ENCODE assay signal across 11 cellular contexts in the genomic region with DNA sequence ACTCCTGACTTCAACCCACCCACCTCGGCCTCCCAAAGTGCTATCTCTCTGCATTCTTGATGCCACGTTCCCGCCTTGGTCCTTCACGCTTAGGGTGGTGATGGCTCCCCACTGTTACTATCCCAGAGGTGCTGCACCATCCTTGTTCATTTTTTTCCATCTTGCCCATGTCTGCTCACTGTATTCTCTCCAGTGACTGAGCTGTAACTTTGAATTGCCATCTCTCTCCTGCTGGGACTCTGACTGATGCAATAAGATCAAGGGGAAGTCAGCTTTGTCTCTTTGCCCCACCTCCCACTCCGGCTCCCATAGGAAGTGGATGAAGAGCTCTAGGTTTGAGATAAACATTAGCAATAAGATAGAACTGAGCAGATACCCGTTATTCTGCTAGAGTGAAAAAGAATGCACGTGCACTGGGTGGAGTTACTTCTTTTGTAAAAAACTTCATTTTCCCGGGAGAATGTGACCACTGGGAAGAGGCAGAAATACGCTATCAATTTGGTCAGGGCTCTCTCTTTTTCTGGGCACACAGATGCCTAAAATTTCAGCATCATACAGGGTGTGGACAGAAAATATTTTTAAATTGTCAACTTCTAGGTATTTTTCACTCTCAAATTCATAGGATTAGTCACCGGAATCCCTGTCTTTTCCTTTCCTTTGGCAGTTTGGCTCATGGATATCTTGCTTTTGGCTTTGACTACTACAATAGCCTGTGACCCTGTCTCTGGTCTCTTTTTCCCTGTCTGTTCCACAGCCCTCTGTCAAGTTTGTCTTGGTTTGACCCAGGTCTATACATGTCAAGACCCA.
A peak's percentile ranks its signal among the peaks of the same experiment; 100 is the strongest.
DNase-seq lines count a peak whose midpoint lies in the region; ATAC-seq and TF ChIP-seq lines count a peak whose summit lies in the region.
"Had no signal": no experiment of that assay in that cellular context is flagged by ENCODE, and none has a peak within 500 bp of the region (broad histone marks: within the 10 kb centered on the region; RNA-seq: fewer than 3 reads in every experiment).

No MANE protein-coding gene starts in this region.

- H3K27me3 Mint-ChIP-seq in HFFc6 (ENCODE audit: insufficient read depth): no peaks in the 10 kb centered on the region; the same call in 1 of the 2 replicates
- H3K27me3 Mint-ChIP-seq in activated CD8-positive, alpha-beta T cell treated with anti-CD3 and anti-CD28 coated beads for 36 hours: no peaks in the 10 kb centered on the region
- no peaks in the 10 kb centered on the region for H3K27me3 Mint-ChIP-seq in mesothelial cell of epicardium (ENCODE audit: low read depth)

- H3K27me3 ChIP-seq in effector memory CD4-positive, alpha-beta T cell (replicated peaks; ENCODE audit: control insufficient read depth, insufficient read depth, low read length, poor library complexity, severe bottlenecking): no peaks in the 10 kb centered on the region

- no peak overlapping the region for H3K27ac ChIP-seq in effector memory CD4-positive, alpha-beta T cell (ENCODE audit: insufficient read depth, low read length, poor library complexity, severe bottlenecking)
- H3K27ac ChIP-seq: PC-9 had no signal

- H3K4me3 ChIP-seq in effector memory CD4-positive, alpha-beta T cell (ENCODE audit: insufficient read depth, low read depth, low read length, poor library complexity, severe bottlenecking): no peak overlapping the region
- H3K4me3 ChIP-seq: PC-9 had no signal

- intact Hi-C loops in activated CD8-positive, alpha-beta T cell treated with anti-CD3 and anti-CD28 coated beads for 36 hours (cut with micrococcal nuclease): no loop called here

- H3K36me3 Mint-ChIP-seq in HFFc6 (ENCODE audit: low read depth): peaks cover 7% of the 10 kb centered on the region
- no peaks in the 10 kb centered on the region for H3K36me3 Mint-ChIP-seq in activated CD8-positive, alpha-beta T cell treated with anti-CD3 and anti-CD28 coated beads for 36 hours (ENCODE audit: low read depth)
- H3K36me3 Mint-ChIP-seq in mesothelial cell of epicardium: peaks cover 4% of the 10 kb centered on the region

- H3K4me1 Mint-ChIP-seq in HFFc6 (ENCODE audit: low read depth) (peaks cover 49% of the 10 kb centered on the region), mesothelial cell of epicardium (peaks cover 58% of the 10 kb centered on the region)
- H3K4me1 Mint-ChIP-seq in activated CD8-positive, alpha-beta T cell treated with anti-CD3 and anti-CD28 coated beads for 36 hours (ENCODE audit: low read depth): peaks cover 48% of the 10 kb centered on the region

- peaks cover 8% of the 10 kb centered on the region for H3K9me3 Mint-ChIP-seq in HFFc6
- peaks cover 5% of the 10 kb centered on the region for H3K9me3 Mint-ChIP-seq in activated CD8-positive, alpha-beta T cell treated with anti-CD3 and anti-CD28 coated beads for 36 hours
- peaks cover 9% of the 10 kb centered on the region for H3K9me3 Mint-ChIP-seq in mesothelial cell of epicardium

- H3K4me1 ChIP-seq in effector memory CD4-positive, alpha-beta T cell (ENCODE audit: control insufficient read depth, insufficient read depth, low read length, poor library complexity, severe bottlenecking): peaks cover 11% of the 10 kb centered on the region

- POLR2A ChIA-PET in activated CD8-positive, alpha-beta T cell treated with anti-CD3 and anti-CD28 coated beads for 36 hours (lab: Charles Lee): no interaction called here

- TF ChIP-seq CTCF in HFFc6 (IDR thresholded peaks at IDR 0.05) (no peak), mesothelial cell of epicardium (IDR thresholded peaks at IDR 0.05; ENCODE audit: unreplicated experiment) (no peak)
- TF ChIP-seq CTCF in activated CD8-positive, alpha-beta T cell treated with anti-CD3 and anti-CD28 coated beads for 36 hours (IDR thresholded peaks at IDR 0.05): no peak

- peak overlapping the region; percentile 10 for H3K27ac Mint-ChIP-seq in HFFc6
- H3K27ac Mint-ChIP-seq in activated CD8-positive, alpha-beta T cell treated with anti-CD3 and anti-CD28 coated beads for 36 hours: peak overlapping the region; percentile 66
- peak overlapping the region; percentile 99 for H3K27ac Mint-ChIP-seq in mesothelial cell of epicardium

- CTCF ChIA-PET in activated CD8-positive, alpha-beta T cell treated with anti-CD3 and anti-CD28 coated beads for 36 hours (lab: Charles Lee): interaction anchor here (1.2 kb wide), 2 partner anchors 79 to 111 kb away, joined by 4 read pairs; no protein-coding TSS in a partner anchor

- H3K4me3 Mint-ChIP-seq in HFFc6 (no peak overlapping the region), mesothelial cell of epicardium (no peak overlapping the region)
- H3K4me3 Mint-ChIP-seq in activated CD8-positive, alpha-beta T cell treated with anti-CD3 and anti-CD28 coated beads for 36 hours: no peak overlapping the region

- ATAC-seq in activated CD8-positive, alpha-beta T cell treated with anti-CD3 and anti-CD28 coated beads for 36 hours: no peak
- no peak for ATAC-seq in HG03432 (IDR thresholded peaks at IDR 0.05; ENCODE audit: unreplicated experiment)
- ATAC-seq: right cardiac atrium had no signal

- no peaks in the 10 kb centered on the region for H3K9me3 ChIP-seq in effector memory CD4-positive, alpha-beta T cell (ENCODE audit: control insufficient read depth, low read length)

- peak; percentile 46 for DNase-seq in AG20443 (ENCODE audit: low spot score)
- no peak for DNase-seq in HFFc6
- no peak for DNase-seq in activated CD8-positive, alpha-beta T cell treated with anti-CD3 and anti-CD28 coated beads for 36 hours
- DNase-seq in mesothelial cell of epicardium (ENCODE audit: low spot score in 2 of 2, unreplicated experiment in 2 of 2): no peak
- no peak for DNase-seq in NCI-H2171 treated with DMSO at 0.1 percent for 48 hours (lab: John Stamatoyannopoulos, UW)
- DNase-seq in ureter (ENCODE audit: low spot score): no peak
- no peak for DNase-seq in effector memory CD4-positive, alpha-beta T cell
- DNase-seq: activated CD8-positive, alpha-beta memory T cell treated with anti-CD3 and anti-CD28 coated beads, Interleukin-2, amount 50 U/mL, for 48 hours; PC-9 had no signal

- H3K36me3 ChIP-seq in effector memory CD4-positive, alpha-beta T cell (ENCODE audit: control insufficient read depth, insufficient read depth, low read length): no peaks in the 10 kb centered on the region

Comparison
In these comparisons a context has a peak if more than half of its experiments do, and no peak if none do; other contexts are left out.
1. H3K27ac Mint-ChIP-seq: peak in every context shown above with its lines; median percentile 99 in mesothelial cell of epicardium; 66 in activated CD8-positive, alpha-beta T cell treated with anti-CD3 and anti-CD28 coated beads for 36 hours; 10 in HFFc6.